Comparison of ENCODE assay signal across 15 cellular contexts in genomic region chr14:101075025-101075800, GRCh38.
DNase-seq lines count a peak whose midpoint lies in the region; ATAC-seq and TF ChIP-seq lines count a peak whose summit lies in the region.
"Had no signal": no experiment of that assay in that cellular context is flagged by ENCODE, and none has a peak within 500 bp of the region (broad histone marks: within the 10 kb centered on the region; RNA-seq: fewer than 3 reads in every experiment).

No MANE protein-coding gene starts in this region.

- peaks cover 35% of the 10 kb centered on the region for H3K27me3 Mint-ChIP-seq in activated T-helper 17 cell treated with anti-CD3 and anti-CD28 coated beads, Interleukin-2, amount 50 U/mL, for 72 hours

- H3K4me3 ChIP-seq in heart right ventricle, result no peak overlapping the region
- no peak overlapping the region for H3K4me3 ChIP-seq in testis
- no peak overlapping the region for H3K4me3 ChIP-seq in thyroid gland (replicated peaks in 1 of 3)

- no peak for TF ChIP-seq POLR2A in testis (IDR thresholded peaks at IDR 0.05)
- no peak for TF ChIP-seq POLR2A in thyroid gland (IDR thresholded peaks at IDR 0.05)

- peak; percentile 51 for DNase-seq in Right ventricle myocardium inferior (ENCODE audit: missing footprints)
- DNase-seq in heart right ventricle, result no peak
- peak; percentile 6 for DNase-seq in testis
- DNase-seq in KG1 (lab: John Stamatoyannopoulos, UW), result no peak
- no peak for DNase-seq in thyroid gland
- DNase-seq: BE2C, hypothalamus, midbrain, NCI-H446 treated with DMSO at 0.1 percent for 48 hours had no signal

- peaks cover 4 to 81% (median 75%) of the 10 kb centered on the region in 7 donors for H3K27me3 ChIP-seq in heart right ventricle
- no peaks in the 10 kb centered on the region for H3K27me3 ChIP-seq in testis
- peaks cover 3% of the 10 kb centered on the region for H3K27me3 ChIP-seq in thyroid gland
- H3K27me3 ChIP-seq: BE2C had no signal

- H3K36me3 ChIP-seq in heart right ventricle, result no peaks in the 10 kb centered on the region
- H3K36me3 ChIP-seq in testis (ENCODE audit: low read depth, missing control alignments), result no peaks in the 10 kb centered on the region
- no peaks in the 10 kb centered on the region for H3K36me3 ChIP-seq in thyroid gland

- ATAC-seq in Right ventricle myocardium inferior (no peak), heart right ventricle (no peak), HG02588 (IDR thresholded peaks at IDR 0.05; ENCODE audit: unreplicated experiment) (peak; percentile 50), GM19023 (IDR thresholded peaks at IDR 0.05; ENCODE audit: unreplicated experiment) (no peak)
- ATAC-seq in activated T-helper 17 cell treated with anti-CD3 and anti-CD28 coated beads, Interleukin-2, amount 50 U/mL, for 72 hours (replicated peaks), result peak; percentile 26
- ATAC-seq: sciatic nerve had no signal

- no peaks in the 10 kb centered on the region for H3K9me3 ChIP-seq in heart right ventricle
- no peaks in the 10 kb centered on the region for H3K9me3 ChIP-seq in testis
- H3K9me3 ChIP-seq in thyroid gland, result no peaks in the 10 kb centered on the region
- H3K9me3 ChIP-seq: BE2C, SK-N-SH had no signal

- TF ChIP-seq CTCF in heart right ventricle (IDR thresholded peaks at IDR 0.05) (no peak), testis (IDR thresholded peaks at IDR 0.05) (no peak), thyroid gland (IDR thresholded peaks at IDR 0.05) (no peak)

- H3K4me1 ChIP-seq in heart right ventricle, result peaks cover 0 to 9% (median 6%) of the 10 kb centered on the region in 9 donors
- peaks cover 7% of the 10 kb centered on the region for H3K4me1 ChIP-seq in testis
- H3K4me1 ChIP-seq in thyroid gland, result peaks cover 0 to 7% of the 10 kb centered on the region in 2 donors

- 66 to 75% methylated on average over 9 of the region's 9 CpGs for WGBS in heart right ventricle, 2 donors
- WGBS in testis, 2 donors, result 82 to 84% methylated on average over 7 to 9 of the region's 9 CpGs
- WGBS in thyroid gland, 2 donors, result 61% methylated on average over 9 of the region's 9 CpGs

- intact Hi-C loops in Right ventricle myocardium inferior (cut with DNase I), result no loop called here
- intact Hi-C loops in heart right ventricle (cut with DNase I), result no loop called here
- intact Hi-C loops in testis (cut with DNase I; ENCODE audit: low total_unique reads), result no loop called here
- intact Hi-C loops in thyroid gland (cut with DNase I), result no loop called here

- no peak overlapping the region for H3K27ac Mint-ChIP-seq in activated T-helper 17 cell treated with anti-CD3 and anti-CD28 coated beads, Interleukin-2, amount 50 U/mL, for 72 hours

- H3K9me3 Mint-ChIP-seq in activated T-helper 17 cell treated with anti-CD3 and anti-CD28 coated beads, Interleukin-2, amount 50 U/mL, for 72 hours, result no peaks in the 10 kb centered on the region

- H3K36me3 Mint-ChIP-seq in activated T-helper 17 cell treated with anti-CD3 and anti-CD28 coated beads, Interleukin-2, amount 50 U/mL, for 72 hours (ENCODE audit: low read depth), result no peaks in the 10 kb centered on the region

- no peaks in the 10 kb centered on the region for H3K4me1 Mint-ChIP-seq in activated T-helper 17 cell treated with anti-CD3 and anti-CD28 coated beads, Interleukin-2, amount 50 U/mL, for 72 hours

- H3K27ac ChIP-seq in heart right ventricle (no peak overlapping the region), testis (no peak overlapping the region), thyroid gland (no peak overlapping the region)
- H3K27ac ChIP-seq: KMS-11 had no signal

- H3K4me3 Mint-ChIP-seq in activated T-helper 17 cell treated with anti-CD3 and anti-CD28 coated beads, Interleukin-2, amount 50 U/mL, for 72 hours, result no peak overlapping the region

Comparison
In these comparisons a context has a peak if more than half of its experiments do, and no peak if none do; other contexts are left out.
1. DNase-seq: peak in Right ventricle myocardium inferior (single experiment) and testis (single experiment); none in heart right ventricle (0 of 2), KG1 (single experiment) and thyroid gland (0 of 2).
2. ATAC-seq: peak in HG02588 (single experiment) and activated T-helper 17 cell treated with anti-CD3 and anti-CD28 coated beads, Interleukin-2, amount 50 U/mL, for 72 hours (single experiment); none in Right ventricle myocardium inferior (single experiment), heart right ventricle (0 of 8) and GM19023 (single experiment).